Comparison of ENCODE assay signal across 1 cellular context in the genomic region with DNA sequence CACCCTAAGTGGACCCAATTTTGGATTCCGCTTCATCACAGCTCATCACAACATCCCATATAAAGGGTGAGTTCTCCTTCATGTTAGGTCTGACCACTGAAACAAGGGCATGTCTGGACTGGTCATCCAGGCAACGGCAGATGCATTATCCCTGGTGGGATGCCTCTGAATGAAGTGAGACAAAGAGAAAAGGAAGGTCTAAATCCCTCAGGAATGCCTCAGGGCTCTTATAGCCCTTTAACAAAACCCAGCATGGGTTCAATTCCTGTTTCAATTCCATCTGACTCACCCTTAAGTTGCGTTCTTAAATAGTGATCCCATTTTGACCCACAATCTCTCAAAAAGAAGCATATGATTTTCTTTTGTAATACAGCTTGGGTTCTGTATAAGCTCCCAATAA.
TF ChIP-seq lines count a peak whose summit lies in the region.

No MANE protein-coding gene starts in this region.

TF ChIP-seq in SK-N-SH treated with all-trans-retinoic acid at 6 μM for 48 hours, 23 proteins besides CTCF, POLR2A, EP300 and RAD21 (continued from another document):
- TF ChIP-seq, protein P1, sequence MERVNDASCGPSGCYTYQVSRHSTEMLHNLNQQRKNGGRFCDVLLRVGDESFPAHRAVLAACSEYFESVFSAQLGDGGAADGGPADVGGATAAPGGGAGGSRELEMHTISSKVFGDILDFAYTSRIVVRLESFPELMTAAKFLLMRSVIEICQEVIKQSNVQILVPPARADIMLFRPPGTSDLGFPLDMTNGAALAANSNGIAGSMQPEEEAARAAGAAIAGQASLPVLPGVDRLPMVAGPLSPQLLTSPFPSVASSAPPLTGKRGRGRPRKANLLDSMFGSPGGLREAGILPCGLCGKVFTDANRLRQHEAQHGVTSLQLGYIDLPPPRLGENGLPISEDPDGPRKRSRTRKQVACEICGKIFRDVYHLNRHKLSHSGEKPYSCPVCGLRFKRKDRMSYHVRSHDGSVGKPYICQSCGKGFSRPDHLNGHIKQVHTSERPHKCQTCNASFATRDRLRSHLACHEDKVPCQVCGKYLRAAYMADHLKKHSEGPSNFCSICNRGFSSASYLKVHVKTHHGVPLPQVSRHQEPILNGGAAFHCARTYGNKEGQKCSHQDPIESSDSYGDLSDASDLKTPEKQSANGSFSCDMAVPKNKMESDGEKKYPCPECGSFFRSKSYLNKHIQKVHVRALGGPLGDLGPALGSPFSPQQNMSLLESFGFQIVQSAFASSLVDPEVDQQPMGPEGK (CRISPR knock-in tag; IDR thresholded peaks at IDR 0.05; ENCODE audit: borderline replicate concordance): no peak
- TF ChIP-seq ZC3H10 (CRISPR knock-in tag; IDR thresholded peaks at IDR 0.05) (no peak), ZNF70 (CRISPR knock-in tag; IDR thresholded peaks at IDR 0.05) (no peak), ZNF8 (CRISPR knock-in tag; IDR thresholded peaks at IDR 0.05) (no peak), GLIS3 (CRISPR knock-in tag; IDR thresholded peaks at IDR 0.05) (no peak), ZFP3 (CRISPR knock-in tag; IDR thresholded peaks at IDR 0.05) (no peak), ISL1 (CRISPR knock-in tag; IDR thresholded peaks at IDR 0.05) (no peak)
- TF ChIP-seq, protein P2, sequence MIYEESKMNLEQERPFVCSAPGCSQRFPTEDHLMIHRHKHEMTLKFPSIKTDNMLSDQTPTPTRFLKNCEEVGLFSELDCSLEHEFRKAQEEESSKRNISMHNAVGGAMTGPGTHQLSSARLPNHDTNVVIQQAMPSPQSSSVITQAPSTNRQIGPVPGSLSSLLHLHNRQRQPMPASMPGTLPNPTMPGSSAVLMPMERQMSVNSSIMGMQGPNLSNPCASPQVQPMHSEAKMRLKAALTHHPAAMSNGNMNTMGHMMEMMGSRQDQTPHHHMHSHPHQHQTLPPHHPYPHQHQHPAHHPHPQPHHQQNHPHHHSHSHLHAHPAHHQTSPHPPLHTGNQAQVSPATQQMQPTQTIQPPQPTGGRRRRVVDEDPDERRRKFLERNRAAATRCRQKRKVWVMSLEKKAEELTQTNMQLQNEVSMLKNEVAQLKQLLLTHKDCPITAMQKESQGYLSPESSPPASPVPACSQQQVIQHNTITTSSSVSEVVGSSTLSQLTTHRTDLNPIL (CRISPR knock-in tag; IDR thresholded peaks at IDR 0.05; ENCODE audit: low read depth): no peak
- TF ChIP-seq, protein P3, sequence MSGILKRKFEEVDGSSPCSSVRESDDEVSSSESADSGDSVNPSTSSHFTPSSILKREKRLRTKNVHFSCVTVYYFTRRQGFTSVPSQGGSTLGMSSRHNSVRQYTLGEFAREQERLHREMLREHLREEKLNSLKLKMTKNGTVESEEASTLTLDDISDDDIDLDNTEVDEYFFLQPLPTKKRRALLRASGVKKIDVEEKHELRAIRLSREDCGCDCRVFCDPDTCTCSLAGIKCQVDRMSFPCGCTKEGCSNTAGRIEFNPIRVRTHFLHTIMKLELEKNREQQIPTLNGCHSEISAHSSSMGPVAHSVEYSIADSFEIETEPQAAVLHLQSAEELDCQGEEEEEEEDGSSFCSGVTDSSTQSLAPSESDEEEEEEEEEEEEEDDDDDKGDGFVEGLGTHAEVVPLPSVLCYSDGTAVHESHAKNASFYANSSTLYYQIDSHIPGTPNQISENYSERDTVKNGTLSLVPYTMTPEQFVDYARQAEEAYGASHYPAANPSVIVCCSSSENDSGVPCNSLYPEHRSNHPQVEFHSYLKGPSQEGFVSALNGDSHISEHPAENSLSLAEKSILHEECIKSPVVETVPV (CRISPR knock-in tag; IDR thresholded peaks at IDR 0.05): no peak
- TF ChIP-seq, protein P4, sequence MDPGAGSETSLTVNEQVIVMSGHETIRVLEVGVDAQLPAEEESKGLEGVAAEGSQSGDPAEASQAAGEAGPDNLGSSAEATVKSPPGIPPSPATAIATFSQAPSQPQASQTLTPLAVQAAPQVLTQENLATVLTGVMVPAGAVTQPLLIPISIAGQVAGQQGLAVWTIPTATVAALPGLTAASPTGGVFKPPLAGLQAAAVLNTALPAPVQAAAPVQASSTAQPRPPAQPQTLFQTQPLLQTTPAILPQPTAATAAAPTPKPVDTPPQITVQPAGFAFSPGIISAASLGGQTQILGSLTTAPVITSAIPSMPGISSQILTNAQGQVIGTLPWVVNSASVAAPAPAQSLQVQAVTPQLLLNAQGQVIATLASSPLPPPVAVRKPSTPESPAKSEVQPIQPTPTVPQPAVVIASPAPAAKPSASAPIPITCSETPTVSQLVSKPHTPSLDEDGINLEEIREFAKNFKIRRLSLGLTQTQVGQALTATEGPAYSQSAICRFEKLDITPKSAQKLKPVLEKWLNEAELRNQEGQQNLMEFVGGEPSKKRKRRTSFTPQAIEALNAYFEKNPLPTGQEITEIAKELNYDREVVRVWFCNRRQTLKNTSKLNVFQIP (CRISPR knock-in tag; IDR thresholded peaks at IDR 0.05; ENCODE audit: borderline replicate concordance, low read depth): no peak
TF ChIP-seq in SK-N-SH treated with all-trans-retinoic acid at 6 μM for 48 hours: peak in this region for 0.
